ENCODE assay signal across 1 cellular context in genomic region chr10:31102421-31102820, GRCh38.
TF ChIP-seq lines count a peak whose summit lies in the region.

No MANE protein-coding gene starts in this region.

TF ChIP-seq in IMR-90, 13 proteins besides CTCF, POLR2A, EP300 and RAD21 (continued from another document):
- TF ChIP-seq USF2 (IDR thresholded peaks at IDR 0.05; ENCODE audit: low read depth, low read length) (no peak), CEBPB (IDR thresholded peaks at IDR 0.05; ENCODE audit: low read depth, low read length) (no peak), ELK1 (IDR thresholded peaks at IDR 0.05; ENCODE audit: borderline replicate concordance, low read depth, low read length) (no peak), BHLHE40 (IDR thresholded peaks at IDR 0.05; ENCODE audit: low read depth, low read length) (no peak), NFE2L2 (IDR thresholded peaks at IDR 0.05; ENCODE audit: low read depth, low read length) (no peak)
TF ChIP-seq in IMR-90: peak in this region for 0.
